Comparison of ENCODE assay signal across 12 cellular contexts in the genomic region with DNA sequence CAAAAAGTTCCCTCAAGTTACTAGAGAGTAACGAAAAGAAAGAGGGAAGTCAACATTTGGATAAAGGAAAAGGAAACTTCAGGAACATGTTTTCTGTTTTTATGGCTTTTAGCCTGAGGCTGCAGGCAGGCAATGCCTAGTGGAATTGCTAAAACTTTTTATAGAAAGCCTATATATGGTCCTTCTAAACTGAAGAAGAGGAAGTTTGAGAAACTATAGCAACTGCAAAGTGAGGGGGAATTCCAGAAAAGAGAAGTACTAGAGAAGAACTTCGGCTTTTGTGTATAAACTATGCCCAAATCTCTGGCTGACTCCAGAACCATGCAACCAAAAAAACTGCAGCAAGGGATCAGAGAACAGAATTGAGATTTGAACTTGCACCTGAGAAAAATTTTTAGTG.
DNase-seq lines count a peak whose midpoint lies in the region; ATAC-seq and TF ChIP-seq lines count a peak whose summit lies in the region.
"Had no signal": no experiment of that assay in that cellular context is flagged by ENCODE, and none has a peak within 500 bp of the region (broad histone marks: within the 10 kb centered on the region; RNA-seq: fewer than 3 reads in every experiment).

No MANE protein-coding gene starts in this region.

- peak overlapping the region; percentile 26; the same call in 1 of the 2 replicates for H3K27ac ChIP-seq in OCI-LY3 (ENCODE audit: low read length)

- POLR2A ChIA-PET in Caco-2 (lab: Charles Lee) = no interaction called here

- no peak overlapping the region for H3K9ac ChIP-seq in OCI-LY3 (ENCODE audit: low read length)

- CTCF ChIA-PET in Caco-2 (lab: Charles Lee) = no interaction called here

- H3K4me2 ChIP-seq in OCI-LY3 (ENCODE audit: low read length) = 0 out of 2 replicates have a peak overlapping the region, but pooled peaks have one; percentile 10

- no peak overlapping the region for H3K4me3 Mint-ChIP-seq in activated naive CD8-positive, alpha-beta T cell treated with anti-CD3 and anti-CD28 coated beads for 36 hours
- H3K4me3 Mint-ChIP-seq in Caco-2 (ENCODE audit: unreplicated experiment) = no peak overlapping the region
- H3K4me3 Mint-ChIP-seq: T-helper 1 cell treated with Interleukin-12 subunit alpha and Interleukin-12 subunit beta and Interleukin-4 antibody, amounts not matched to agents 30 μg/mL and 1 μg/mL, for 36 hours had no signal

- no TSS peak for BruUV-seq in Caco-2 (replicated peaks; lab: Mats Ljungman, UMichigan)

- intact Hi-C loops in Caco-2 (cut with micrococcal nuclease; ENCODE audit: unreplicated experiment) = no loop called here

- TF ChIP-seq CTCF in OCI-LY3 (IDR thresholded peaks at IDR 0.05; ENCODE audit: low read depth, low read length) = no peak
- TF ChIP-seq CTCF in Caco-2 (IDR thresholded peaks at IDR 0.05; ENCODE audit: insufficient read depth in 1 of 2, low read depth in 1 of 2, low read length in 1 of 2, severe bottlenecking in 1 of 2, unreplicated experiment in 1 of 2) = no peak

- H3K27ac Mint-ChIP-seq in activated naive CD8-positive, alpha-beta T cell treated with anti-CD3 and anti-CD28 coated beads for 36 hours = no peak overlapping the region
- H3K27ac Mint-ChIP-seq in Caco-2 (ENCODE audit: unreplicated experiment) = no peak overlapping the region
- H3K27ac Mint-ChIP-seq: T-helper 1 cell treated with Interleukin-12 subunit alpha and Interleukin-12 subunit beta and Interleukin-4 antibody, amounts not matched to agents 30 μg/mL and 1 μg/mL, for 36 hours had no signal

- H3K9me3 ChIP-seq in OCI-LY3 (ENCODE audit: insufficient read depth, low read length) = peaks cover 6% of the 10 kb centered on the region; the same call in 1 of the 2 replicates
- no peaks in the 10 kb centered on the region; the same call in 1 of the 2 replicates for H3K9me3 ChIP-seq in Caco-2

- H3K4me3 ChIP-seq in OCI-LY3 (ENCODE audit: low read length) = no peak overlapping the region
- no peak overlapping the region for H3K4me3 ChIP-seq in Caco-2 (ENCODE audit: low read depth, low read length)

- ATAC-seq in GM19468 (IDR thresholded peaks at IDR 0.05; ENCODE audit: extremely low read depth, unreplicated experiment) = peak; percentile 45
- peak; percentile 66 for ATAC-seq in HG03060 (IDR thresholded peaks at IDR 0.05; ENCODE audit: low read depth, unreplicated experiment)
- no peak for ATAC-seq in GM21447 (IDR thresholded peaks at IDR 0.05; ENCODE audit: unreplicated experiment)
- ATAC-seq: left colon had no signal

- H3K27me3 ChIP-seq in OCI-LY3 (ENCODE audit: low read depth, low read length) (no peaks in the 10 kb centered on the region), Caco-2 (replicated peaks; ENCODE audit: control insufficient read depth, insufficient read depth, low read length) (no peaks in the 10 kb centered on the region)

- H3K27me3 Mint-ChIP-seq in activated naive CD8-positive, alpha-beta T cell treated with anti-CD3 and anti-CD28 coated beads for 36 hours = no peaks in the 10 kb centered on the region
- H3K27me3 Mint-ChIP-seq in Caco-2 (ENCODE audit: insufficient read depth, unreplicated experiment) = peaks cover 16% of the 10 kb centered on the region

- peaks cover 8% of the 10 kb centered on the region for H3K4me1 ChIP-seq in OCI-LY3 (ENCODE audit: low read length)
- H3K4me1 ChIP-seq in Caco-2 = no peaks in the 10 kb centered on the region

- no peaks in the 10 kb centered on the region for H4K20me1 ChIP-seq in OCI-LY3 (ENCODE audit: insufficient read depth, low read length)

- peaks cover 15% of the 10 kb centered on the region for H3K9me3 Mint-ChIP-seq in activated naive CD8-positive, alpha-beta T cell treated with anti-CD3 and anti-CD28 coated beads for 36 hours
- H3K9me3 Mint-ChIP-seq in Caco-2 (ENCODE audit: unreplicated experiment) = no peaks in the 10 kb centered on the region

- DNase-seq in EL (peak; percentile 31), NCI-H2107 (lab: John Stamatoyannopoulos, UW) (no peak), Caco-2 (no peak)
- no peak for DNase-seq in activated naive CD8-positive, alpha-beta T cell treated with anti-CD3 and anti-CD28 coated beads for 36 hours
- DNase-seq: activated T-cell treated with anti-CD3 and anti-CD28 coated beads, Interleukin-2, amount 50 U/mL, for 1 hour; left colon; NCI-H446 had no signal

- no peak overlapping the region for H2AFZ ChIP-seq in OCI-LY3 (ENCODE audit: low read depth, low read length)

- H3K4me1 Mint-ChIP-seq in activated naive CD8-positive, alpha-beta T cell treated with anti-CD3 and anti-CD28 coated beads for 36 hours = no peaks in the 10 kb centered on the region
- no peaks in the 10 kb centered on the region for H3K4me1 Mint-ChIP-seq in Caco-2 (ENCODE audit: low read depth, unreplicated experiment)

- H3K36me3 ChIP-seq in OCI-LY3 (replicated peaks; ENCODE audit: low read depth, low read length) (no peaks in the 10 kb centered on the region), Caco-2 (ENCODE audit: control insufficient read depth, insufficient read depth, low read length) (no peaks in the 10 kb centered on the region)

- H3K36me3 Mint-ChIP-seq in activated naive CD8-positive, alpha-beta T cell treated with anti-CD3 and anti-CD28 coated beads for 36 hours = no peaks in the 10 kb centered on the region
- no peaks in the 10 kb centered on the region for H3K36me3 Mint-ChIP-seq in Caco-2 (ENCODE audit: insufficient read depth, unreplicated experiment)

- no peaks in the 10 kb centered on the region for H3K79me2 ChIP-seq in OCI-LY3 (ENCODE audit: low read length)
